ENCODE assay signal across 1 cellular context in genomic region chr20:45816951-45817651, GRCh38.
TF ChIP-seq lines count a peak whose summit lies in the region.

No MANE protein-coding gene starts in this region.

TF ChIP-seq in WTC11, 78 proteins besides CTCF, POLR2A, EP300 and RAD21 (continued from another document):
- TF ChIP-seq PREB (CRISPR knock-in tag; IDR thresholded peaks at IDR 0.05; ENCODE audit: borderline replicate concordance) (no peak), ZNF416 (CRISPR knock-in tag; IDR thresholded peaks at IDR 0.05) (0 out of 2 replicates have a peak, but pooled peaks have one; percentile 16), NFATC4 (CRISPR knock-in tag; IDR thresholded peaks at IDR 0.05) (peak; percentile 10; the same call in 1 of the 2 replicates), AR (CRISPR knock-in tag; IDR thresholded peaks at IDR 0.05) (0 out of 2 replicates have a peak, but pooled peaks have one; percentile 53), PRRX2 (CRISPR knock-in tag; IDR thresholded peaks at IDR 0.05) (0 out of 2 replicates have a peak, but pooled peaks have one; percentile 10)
